ENCODE assay signal across 12 cellular contexts in the genomic region with DNA sequence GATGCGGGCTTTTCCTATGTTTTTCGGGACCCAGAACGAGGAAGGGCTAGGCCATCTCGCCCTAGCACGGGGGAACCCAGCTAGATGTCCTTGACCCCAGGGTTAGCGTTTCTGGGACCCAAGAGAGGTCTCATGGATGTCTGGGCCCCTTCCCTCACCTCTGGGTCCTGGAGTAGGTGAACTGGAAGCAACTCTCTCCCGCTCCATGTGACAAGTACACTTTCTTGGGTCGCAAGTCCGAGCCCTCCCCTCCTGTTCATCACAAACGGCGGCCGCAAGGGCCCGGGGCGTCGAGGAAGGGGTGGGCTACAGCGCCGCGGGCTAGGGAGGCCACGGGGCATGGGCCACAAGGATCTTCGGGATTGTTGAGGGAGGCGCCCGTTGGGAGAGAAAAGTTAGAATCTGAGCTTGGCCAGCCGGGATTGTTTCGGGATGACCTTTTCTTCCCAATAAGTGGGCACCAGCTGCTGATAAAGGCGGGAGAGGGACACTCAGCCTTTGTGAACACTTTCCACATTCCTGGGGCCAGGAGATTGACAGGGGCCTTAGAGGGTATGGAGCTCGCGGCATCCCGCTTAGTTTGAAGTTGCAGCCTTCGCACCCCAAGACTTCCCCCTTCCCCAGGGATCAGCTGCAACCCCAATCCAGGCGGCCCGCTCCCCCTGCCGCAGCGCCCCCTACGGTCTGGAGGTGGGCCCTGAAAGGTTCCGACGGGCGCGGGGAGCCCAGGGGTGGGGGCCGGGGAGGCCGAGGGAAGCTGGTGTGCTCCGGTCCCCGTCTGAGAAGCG.
DNase-seq lines count a peak whose midpoint lies in the region; ATAC-seq and TF ChIP-seq lines count a peak whose summit lies in the region.
"Had no signal": no experiment of that assay in that cellular context is flagged by ENCODE, and none has a peak within 500 bp of the region (broad histone marks: within the 10 kb centered on the region; RNA-seq: fewer than 3 reads in every experiment).

No MANE protein-coding gene starts in this region.

- H3K27me3 ChIP-seq in heart right ventricle = peaks cover 0 to 85% (median 61%) of the 10 kb centered on the region in 7 donors

- H3K4me3 Mint-ChIP-seq in dendritic cell treated with granulocyte-macrophage colony-stimulating factor and Interleukin-4, amounts not matched to agents 40 ng/mL and 50 ng/mL, for 4 days = peak overlapping the region; percentile 76
- peak overlapping the region; percentile 28 to 89 (median 66) for H3K4me3 Mint-ChIP-seq in naive thymus-derived CD8-positive, alpha-beta T cell
- peak overlapping the region; percentile 62 for H3K4me3 Mint-ChIP-seq in type B pancreatic cell

- peaks cover 12% of the 10 kb centered on the region for H3K4me1 Mint-ChIP-seq in dendritic cell treated with granulocyte-macrophage colony-stimulating factor and Interleukin-4, amounts not matched to agents 40 ng/mL and 50 ng/mL, for 4 days (ENCODE audit: low read depth)
- peaks cover 3 to 15% (median 12%) of the 10 kb centered on the region in 4 donors for H3K4me1 Mint-ChIP-seq in naive thymus-derived CD8-positive, alpha-beta T cell
- H3K4me1 Mint-ChIP-seq in type B pancreatic cell (ENCODE audit: unreplicated experiment) = no peaks in the 10 kb centered on the region

- no peak overlapping the region for H3K27ac Mint-ChIP-seq in dendritic cell treated with granulocyte-macrophage colony-stimulating factor and Interleukin-4, amounts not matched to agents 40 ng/mL and 50 ng/mL, for 4 days
- H3K27ac Mint-ChIP-seq in naive thymus-derived CD8-positive, alpha-beta T cell = no peak overlapping the region
- no peak overlapping the region for H3K27ac Mint-ChIP-seq in type B pancreatic cell
- H3K27ac Mint-ChIP-seq: activated naive CD4-positive, alpha-beta T cell treated with anti-CD3 and anti-CD28 coated beads, Interleukin-2, amount 50 U/mL, for 72 hours; CD8-positive, alpha-beta memory T cell had no signal

- TF ChIP-seq CTCF in heart right ventricle (IDR thresholded peaks at IDR 0.05) (no peak), type B pancreatic cell (conservative IDR thresholded peaks at IDR 0.05) (peak; percentile 55)

- H3K36me3 ChIP-seq in heart right ventricle = no peaks in the 10 kb centered on the region

- peaks cover 76% of the 10 kb centered on the region for H3K27me3 Mint-ChIP-seq in dendritic cell treated with granulocyte-macrophage colony-stimulating factor and Interleukin-4, amounts not matched to agents 40 ng/mL and 50 ng/mL, for 4 days
- peaks cover 28 to 61% (median 33%) of the 10 kb centered on the region in 5 donors for H3K27me3 Mint-ChIP-seq in naive thymus-derived CD8-positive, alpha-beta T cell
- H3K27me3 Mint-ChIP-seq in type B pancreatic cell = peaks cover 79% of the 10 kb centered on the region

- no peaks in the 10 kb centered on the region for H3K9me3 Mint-ChIP-seq in dendritic cell treated with granulocyte-macrophage colony-stimulating factor and Interleukin-4, amounts not matched to agents 40 ng/mL and 50 ng/mL, for 4 days
- H3K9me3 Mint-ChIP-seq in naive thymus-derived CD8-positive, alpha-beta T cell = peaks cover 0 to 22% (median 5%) of the 10 kb centered on the region in 9 donors
- H3K9me3 Mint-ChIP-seq in type B pancreatic cell = peaks cover 5% of the 10 kb centered on the region
- H3K9me3 Mint-ChIP-seq: activated naive CD4-positive, alpha-beta T cell treated with anti-CD3 and anti-CD28 coated beads, Interleukin-2, amount 50 U/mL, for 72 hours had no signal

- intact Hi-C loops in heart right ventricle (cut with DNase I) (no loop called here), cardiac septum (cut with DNase I) (no loop called here)
- intact Hi-C loops in dendritic cell treated with granulocyte-macrophage colony-stimulating factor and Interleukin-4, amounts not matched to agents 40 ng/mL and 50 ng/mL, for 4 days (cut with micrococcal nuclease) = loop anchor here (10.0 kb wide), 1 partner anchor 136 kb away; the partner anchor contains the start of gene ZIC3

- 1 to 4% methylated on average over 42 to 43 of the region's 43 CpGs for WGBS in heart right ventricle, 2 donors

- ATAC-seq in heart right ventricle (no peak), GM18502 (IDR thresholded peaks at IDR 0.05; ENCODE audit: poor library complexity, unreplicated experiment) (no peak), GM18867 (IDR thresholded peaks at IDR 0.05; ENCODE audit: unreplicated experiment) (no peak)
- no peak for ATAC-seq in naive thymus-derived CD8-positive, alpha-beta T cell

- H3K9me3 ChIP-seq in heart right ventricle = no peaks in the 10 kb centered on the region

- H3K27ac ChIP-seq in heart right ventricle = no peak overlapping the region

- peaks cover 0 to 18% (median 9%) of the 10 kb centered on the region in 9 donors for H3K4me1 ChIP-seq in heart right ventricle

- peak overlapping the region; percentile 24 to 57 (median 52) for H3K4me3 ChIP-seq in heart right ventricle

- H3K36me3 Mint-ChIP-seq in dendritic cell treated with granulocyte-macrophage colony-stimulating factor and Interleukin-4, amounts not matched to agents 40 ng/mL and 50 ng/mL, for 4 days (ENCODE audit: low read depth) = no peaks in the 10 kb centered on the region
- H3K36me3 Mint-ChIP-seq in naive thymus-derived CD8-positive, alpha-beta T cell = peaks cover 3 to 10% (median 3%) of the 10 kb centered on the region in 3 donors
- no peaks in the 10 kb centered on the region for H3K36me3 Mint-ChIP-seq in type B pancreatic cell
- H3K36me3 Mint-ChIP-seq: CD8-positive, alpha-beta memory T cell had no signal

- DNase-seq in heart right ventricle (no peak), cardiac septum (ENCODE audit: low spot score) (no peak), type B pancreatic cell (ENCODE audit: extremely low spot score, unreplicated experiment) (no peak), NCI-H1092 treated with DMSO at 0.1 percent for 48 hours (lab: John Stamatoyannopoulos, UW) (no peak)
- no peak for DNase-seq in naive thymus-derived CD8-positive, alpha-beta T cell
- DNase-seq: CD8-positive, alpha-beta memory T cell; NCI-H1694 treated with DMSO at 0.1 percent for 48 hours; stimulated activated CD4-positive, alpha-beta T cell treated with anti-CD3 and anti-CD28 coated beads, Interleukin-15, amount 100 ng/mL, for 24 hours had no signal

- POLR2A ChIA-PET in naive thymus-derived CD8-positive, alpha-beta T cell (lab: Charles Lee) = no interaction called here
